1 cellular context compared by ENCODE assay signal in genomic region chr5:64790210-64790609, GRCh38.
A peak's percentile ranks its signal among the peaks of the same experiment; 100 is the strongest.
TF ChIP-seq lines count a peak whose summit lies in the region.

No MANE protein-coding gene starts in this region.

TF ChIP-seq in K562, 482 proteins besides CTCF, POLR2A, EP300 and RAD21:
- TF ChIP-seq ZFP30 (CRISPR knock-in tag; IDR thresholded peaks at IDR 0.05; ENCODE audit: borderline replicate concordance): no peak
- TF ChIP-seq ZC3H11A (IDR thresholded peaks at IDR 0.05; ENCODE audit: low read depth, low read length): no peak
- TF ChIP-seq TAF15 (IDR thresholded peaks at IDR 0.05; ENCODE audit: low read depth, low read length): no peak
- peak; percentile 90 for TF ChIP-seq MEIS2 (IDR thresholded peaks at IDR 0.05; ENCODE audit: partially characterized antibody)
- no peak for TF ChIP-seq EHMT2 (IDR thresholded peaks at IDR 0.05)
- TF ChIP-seq, protein P1, sequence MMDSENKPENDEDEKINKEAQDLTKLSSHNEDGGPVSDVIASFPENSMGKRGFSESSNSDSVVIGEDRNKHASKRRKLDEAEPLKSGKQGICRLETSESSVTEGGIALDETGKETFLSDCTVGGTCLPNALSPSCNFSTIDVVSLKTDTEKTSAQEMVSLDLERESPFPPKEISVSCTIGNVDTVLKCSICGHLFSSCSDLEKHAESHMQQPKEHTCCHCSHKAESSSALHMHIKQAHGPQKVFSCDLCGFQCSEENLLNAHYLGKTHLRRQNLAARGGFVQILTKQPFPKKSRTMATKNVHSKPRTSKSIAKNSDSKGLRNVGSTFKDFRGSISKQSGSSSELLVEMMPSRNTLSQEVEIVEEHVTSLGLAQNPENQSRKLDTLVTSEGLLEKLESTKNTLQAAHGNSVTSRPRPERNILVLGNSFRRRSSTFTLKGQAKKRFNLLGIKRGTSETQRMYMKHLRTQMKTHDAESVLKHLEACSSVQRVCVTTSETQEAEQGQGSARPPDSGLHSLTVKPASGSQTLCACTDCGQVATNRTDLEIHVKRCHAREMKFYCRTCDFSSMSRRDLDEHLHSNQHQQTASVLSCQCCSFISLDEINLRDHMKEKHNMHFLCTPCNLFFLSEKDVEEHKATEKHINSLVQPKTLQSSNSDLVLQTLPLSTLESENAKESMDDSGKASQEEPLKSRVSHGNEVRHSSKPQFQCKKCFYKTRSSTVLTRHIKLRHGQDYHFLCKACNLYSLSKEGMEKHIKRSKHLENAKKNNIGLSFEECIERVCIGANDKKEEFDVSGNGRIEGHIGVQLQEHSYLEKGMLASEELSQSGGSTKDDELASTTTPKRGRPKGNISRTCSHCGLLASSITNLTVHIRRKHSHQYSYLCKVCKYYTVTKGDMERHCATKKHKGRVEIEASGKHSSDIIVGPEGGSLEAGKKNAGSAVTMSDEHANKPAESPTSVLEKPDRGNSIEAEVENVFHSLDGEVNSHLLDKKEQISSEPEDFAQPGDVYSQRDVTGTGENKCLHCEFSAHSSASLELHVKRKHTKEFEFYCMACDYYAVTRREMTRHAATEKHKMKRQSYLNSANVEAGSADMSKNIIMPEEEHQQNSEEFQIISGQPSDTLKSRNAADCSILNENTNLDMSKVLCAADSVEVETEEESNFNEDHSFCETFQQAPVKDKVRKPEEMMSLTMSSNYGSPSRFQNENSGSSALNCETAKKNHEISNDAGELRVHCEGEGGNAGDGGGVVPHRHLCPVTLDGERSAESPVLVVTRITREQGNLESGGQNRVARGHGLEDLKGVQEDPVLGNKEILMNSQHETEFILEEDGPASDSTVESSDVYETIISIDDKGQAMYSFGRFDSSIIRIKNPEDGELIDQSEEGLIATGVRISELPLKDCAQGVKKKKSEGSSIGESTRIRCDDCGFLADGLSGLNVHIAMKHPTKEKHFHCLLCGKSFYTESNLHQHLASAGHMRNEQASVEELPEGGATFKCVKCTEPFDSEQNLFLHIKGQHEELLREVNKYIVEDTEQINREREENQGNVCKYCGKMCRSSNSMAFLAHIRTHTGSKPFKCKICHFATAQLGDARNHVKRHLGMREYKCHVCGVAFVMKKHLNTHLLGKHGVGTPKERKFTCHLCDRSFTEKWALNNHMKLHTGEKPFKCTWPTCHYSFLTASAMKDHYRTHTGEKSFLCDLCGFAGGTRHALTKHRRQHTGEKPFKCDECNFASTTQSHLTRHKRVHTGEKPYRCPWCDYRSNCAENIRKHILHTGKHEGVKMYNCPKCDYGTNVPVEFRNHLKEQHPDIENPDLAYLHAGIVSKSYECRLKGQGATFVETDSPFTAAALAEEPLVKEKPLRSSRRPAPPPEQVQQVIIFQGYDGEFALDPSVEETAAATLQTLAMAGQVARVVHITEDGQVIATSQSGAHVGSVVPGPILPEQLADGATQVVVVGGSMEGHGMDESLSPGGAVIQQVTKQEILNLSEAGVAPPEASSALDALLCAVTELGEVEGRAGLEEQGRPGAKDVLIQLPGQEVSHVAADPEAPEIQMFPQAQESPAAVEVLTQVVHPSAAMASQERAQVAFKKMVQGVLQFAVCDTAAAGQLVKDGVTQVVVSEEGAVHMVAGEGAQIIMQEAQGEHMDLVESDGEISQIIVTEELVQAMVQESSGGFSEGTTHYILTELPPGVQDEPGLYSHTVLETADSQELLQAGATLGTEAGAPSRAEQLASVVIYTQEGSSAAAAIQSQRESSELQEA (IDR thresholded peaks at IDR 0.05; ENCODE audit: low read depth): no peak
- TF ChIP-seq MEF2D (tag; conservative IDR thresholded peaks at IDR 0.05; ENCODE audit: low read depth): no peak
- no peak for TF ChIP-seq PBX2 (CRISPR knock-in tag; IDR thresholded peaks at IDR 0.05; ENCODE audit: low read depth)
- peak; percentile 81 for TF ChIP-seq PBX2 (tag; conservative IDR thresholded peaks at IDR 0.05; ENCODE audit: low read depth)
- TF ChIP-seq IRF2 (CRISPR knock-in tag; IDR thresholded peaks at IDR 0.05): no peak
- TF ChIP-seq PKNOX1 (IDR thresholded peaks at IDR 0.05): peak; percentile 67
- TF ChIP-seq ARHGAP35 (IDR thresholded peaks at IDR 0.05; ENCODE audit: partially characterized antibody): peak; percentile 76
- no peak for TF ChIP-seq ZNF12 (CRISPR knock-in tag; IDR thresholded peaks at IDR 0.05)
- peak; percentile 14; the same call in 1 of the 2 replicates for TF ChIP-seq TEAD4 (IDR thresholded peaks at IDR 0.05; ENCODE audit: low read length)
- TF ChIP-seq TEAD4 (CRISPR knock-in tag; IDR thresholded peaks at IDR 0.05; ENCODE audit: borderline replicate concordance): no peak
- TF ChIP-seq TSC22D4 (tag; IDR thresholded peaks at IDR 0.05): no peak
- no peak for TF ChIP-seq ZNF57 (CRISPR knock-in tag; IDR thresholded peaks at IDR 0.05)
